8 cellular contexts compared by ENCODE assay signal in the genomic region with DNA sequence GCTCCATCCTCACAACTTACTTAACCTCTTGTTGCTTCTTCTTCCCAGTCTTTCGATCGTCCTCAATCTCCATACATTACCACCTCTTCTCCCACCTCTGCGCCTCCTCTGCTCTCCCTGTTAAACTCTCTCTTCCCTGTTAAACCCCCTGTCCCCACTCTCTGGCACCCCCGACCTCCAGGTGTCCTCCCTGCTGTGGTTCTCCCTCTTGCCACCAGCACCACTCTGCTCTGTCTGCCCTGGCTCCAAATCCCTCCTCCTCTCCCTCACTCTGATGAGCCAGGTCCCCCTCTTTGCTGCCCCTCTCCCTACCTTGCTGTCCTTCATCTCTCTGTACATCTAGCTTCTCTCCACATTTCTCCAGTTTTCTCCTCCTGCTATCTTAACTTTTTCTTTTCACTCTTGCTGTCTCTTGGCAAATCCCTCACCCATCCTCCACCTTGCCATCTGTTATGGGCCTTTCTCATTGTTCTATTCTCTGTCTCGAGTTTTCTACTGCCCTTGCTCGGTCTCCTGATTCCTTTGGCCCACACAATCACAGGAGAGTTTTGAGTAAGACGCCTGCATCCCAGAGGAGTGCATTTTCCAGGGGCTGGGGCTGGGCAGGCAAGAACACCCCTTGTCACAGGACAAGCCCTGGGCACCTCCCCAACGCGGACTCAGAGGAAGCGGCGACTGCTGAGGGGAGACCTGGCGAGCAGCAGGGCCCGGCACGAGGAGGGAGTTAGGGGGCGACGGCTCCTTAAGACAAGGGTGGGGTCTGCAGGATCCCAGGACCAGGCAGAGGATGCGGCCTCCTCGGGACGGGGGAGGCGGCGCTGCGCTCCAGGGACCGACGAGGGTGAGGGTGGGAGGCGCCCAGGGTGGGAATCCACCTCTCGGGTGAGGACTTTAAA. TPM values are rescaled to one million over a fixed set of nuclear protein-coding genes. Genes with fewer than 3 reads are reported as not detected.
A peak's percentile ranks its signal among the peaks of the same experiment; 100 is the strongest.
DNase-seq lines count a peak whose midpoint lies in the region; ATAC-seq, FAIRE-seq and TF ChIP-seq lines count a peak whose summit lies in the region.

No MANE protein-coding gene starts in this region.

- peak overlapping the region; percentile 62 for H3K27ac Mint-ChIP-seq in astrocyte (ENCODE audit: unreplicated experiment)

- H3K4me1 ChIP-seq in HUES6 (ENCODE audit: control insufficient read depth, insufficient read depth, low read length) (peaks cover 6% of the 10 kb centered on the region), astrocyte (ENCODE audit: insufficient read depth, low read length) (peaks cover 2% of the 10 kb centered on the region), iPS-18a (ENCODE audit: control insufficient read depth, low read depth, low read length) (peaks cover 5% of the 10 kb centered on the region), spleen (peaks cover 3 to 30% (median 14%) of the 10 kb centered on the region in 6 donors)

- no peaks in the 10 kb centered on the region for H3K27me3 Mint-ChIP-seq in astrocyte (ENCODE audit: low read depth, unreplicated experiment)

- peaks cover 22% of the 10 kb centered on the region for H3K27me3 ChIP-seq in HUES6 (ENCODE audit: control insufficient read depth, insufficient read depth, low read length)
- no peaks in the 10 kb centered on the region for H3K27me3 ChIP-seq in astrocyte (ENCODE audit: insufficient read depth, low read length)
- peaks cover 32% of the 10 kb centered on the region for H3K27me3 ChIP-seq in iPS-18a (ENCODE audit: control insufficient read depth, insufficient read depth, low read length)
- H3K27me3 ChIP-seq in spleen (replicated peaks in 1 of 7): peaks cover 0 to 10% (median 0%) of the 10 kb centered on the region in 7 donors

- TF ChIP-seq POLR2A in spleen (IDR thresholded peaks at IDR 0.05): no peak

- H3K9ac ChIP-seq in HUES6 (ENCODE audit: low read length): peak overlapping the region; percentile 41
- H3K9ac ChIP-seq in astrocyte (ENCODE audit: low read length): no peak overlapping the region
- peak overlapping the region; percentile 22 for H3K9ac ChIP-seq in iPS-18a (ENCODE audit: low read length)

- WGBS in spleen, 5 donors: 26 to 34% (median 26%) methylated on average over 26 of the region's 26 CpGs

- intact Hi-C loops in spleen (cut with DNase I; ENCODE audit: low total_unique reads): no loop called here

- TF ChIP-seq CTCF in astrocyte (IDR thresholded peaks at IDR 0.05; ENCODE audit: insufficient read depth, low read depth, low read length) (no peak), spleen (IDR thresholded peaks at IDR 0.05 in 8 of 11, conservative IDR thresholded peaks at IDR 0.05 in 3 of 11) (no peak)

- peaks cover 21% of the 10 kb centered on the region for H3K36me3 Mint-ChIP-seq in astrocyte (ENCODE audit: low read depth, unreplicated experiment)

- no peaks in the 10 kb centered on the region for H4K20me1 ChIP-seq in astrocyte (ENCODE audit: insufficient read depth, low read length)

- ATAC-seq in HG03439 (IDR thresholded peaks at IDR 0.05; ENCODE audit: unreplicated experiment) (no peak), HG03045 (IDR thresholded peaks at IDR 0.05; ENCODE audit: unreplicated experiment) (no peak)

- peaks cover 9% of the 10 kb centered on the region for H3K4me1 Mint-ChIP-seq in astrocyte (ENCODE audit: low read depth, unreplicated experiment)

- FAIRE-seq in astrocyte (lab: Jason Lieb, UNC): no peak

- H3K79me2 ChIP-seq in astrocyte (ENCODE audit: insufficient read depth, low read length): no peaks in the 10 kb centered on the region

- H3K36me3 ChIP-seq in HUES6 (ENCODE audit: control insufficient read depth, insufficient read depth, low read length) (peaks cover 5% of the 10 kb centered on the region; the same call in 1 of the 2 replicates), astrocyte (ENCODE audit: insufficient read depth, low read length) (no peaks in the 10 kb centered on the region), iPS-18a (ENCODE audit: control insufficient read depth, low read depth, low read length) (no peaks in the 10 kb centered on the region), spleen (peaks cover 0 to 26% (median 0%) of the 10 kb centered on the region in 6 donors)

- peaks cover 13% of the 10 kb centered on the region; the same call in 1 of the 2 replicates for H3K9me3 ChIP-seq in HUES6 (ENCODE audit: control insufficient read depth, insufficient read depth, low read depth, low read length)
- peaks cover 3% of the 10 kb centered on the region for H3K9me3 ChIP-seq in astrocyte (ENCODE audit: insufficient read depth, low read depth, low read length)
- no peaks in the 10 kb centered on the region for H3K9me3 ChIP-seq in iPS-18a (ENCODE audit: control insufficient read depth, low read depth, low read length)
- H3K9me3 ChIP-seq in spleen: peaks cover 0 to 83% (median 13%) of the 10 kb centered on the region in 8 donors

- no peak overlapping the region for H3K27ac ChIP-seq in HUES6 (ENCODE audit: low read depth, low read length)
- H3K27ac ChIP-seq in astrocyte (ENCODE audit: low read depth, low read length): no peak overlapping the region
- no peak overlapping the region for H3K27ac ChIP-seq in iPS-18a (ENCODE audit: low read length)
- H3K27ac ChIP-seq in spleen: peak overlapping the region in 7 of 8 donors; percentile 32 to 72 (median 53)

- DNase-seq in astrocyte (ENCODE audit: low read depth) (no peak), spleen (peak; percentile 71), NCI-H146 treated with DMSO at 0.1 percent for 48 hours (lab: John Stamatoyannopoulos, UW; ENCODE audit: unreplicated experiment) (no peak), ureter (ENCODE audit: low spot score) (no peak)

- H2AFZ ChIP-seq in astrocyte (ENCODE audit: low read depth, low read length): peak overlapping the region; percentile 66

- H3K9me3 Mint-ChIP-seq in astrocyte (ENCODE audit: unreplicated experiment): no peaks in the 10 kb centered on the region

- H3K4me2 ChIP-seq in astrocyte (ENCODE audit: low read length): peak overlapping the region; percentile 76

- peak overlapping the region; percentile 69 for H3K4me3 ChIP-seq in HUES6 (ENCODE audit: low read depth, low read length)
- no peak overlapping the region for H3K4me3 ChIP-seq in astrocyte (ENCODE audit: insufficient read depth, low read depth, low read length)
- peak overlapping the region; percentile 62 for H3K4me3 ChIP-seq in iPS-18a (ENCODE audit: low read length)
- H3K4me3 ChIP-seq in spleen: peak overlapping the region; percentile 34 to 72 (median 44)

- H3K4me3 Mint-ChIP-seq in astrocyte (ENCODE audit: unreplicated experiment): peak overlapping the region; percentile 85

RNA-seq across cellular contexts. Expression of a gene that starts 21.4 kb away (rescaled TPM):
- total RNA-seq in astrocyte (not detected in 2 replicates), spleen (not detected), ureter (0.78 TPM)
- not detected for polyA plus RNA-seq in spleen

RNA-seq across cellular contexts. Expression of a gene that starts 29.7 kb away (rescaled TPM):
- total RNA-seq in astrocyte: 10.3 and 12.2 TPM in 2 replicates
- 10 to 100 TPM in 5 of 7 donors, 1 to 10 TPM in 2; 8.1 to 16.1 (median 12.5) TPM for total RNA-seq in spleen
- polyA plus RNA-seq in spleen: 1 to 10 TPM; 4.1 to 7.2 (median 4.7) TPM
- 25.1 TPM for total RNA-seq in ureter

RNA-seq across cellular contexts. Expression of a gene that starts 52.2 kb away (rescaled TPM):
- 0.17 TPM in 1 of 2 replicates, not detected in the other for total RNA-seq in astrocyte
- total RNA-seq in spleen: not detected
- not detected for polyA plus RNA-seq in spleen
- not detected for total RNA-seq in ureter

Comparison
In these comparisons a context has a peak if more than half of its experiments do, and no peak if none do; other contexts are left out.
1. H3K27ac ChIP-seq: peak in spleen (7 of 8); none in HUES6 (single experiment), astrocyte (single experiment) and iPS-18a (single experiment).